Comparison of ENCODE assay signal across 8 cellular contexts in genomic region chr1:36305915-36306209, GRCh38. TPM values are rescaled to one million over a fixed set of nuclear protein-coding genes. Genes with fewer than 3 reads are reported as not detected.
DNase-seq lines count a peak whose midpoint lies in the region; ATAC-seq and TF ChIP-seq lines count a peak whose summit lies in the region.

No MANE protein-coding gene starts in this region.

- TF ChIP-seq POLR2A in heart left ventricle (IDR thresholded peaks at IDR 0.05) (no peak), upper lobe of left lung (IDR thresholded peaks at IDR 0.05) (no peak)

- H3K4me3 ChIP-seq in heart left ventricle, result peak overlapping the region in 8 of 12 donors; percentile 66 to 95 (median 88)
- H3K4me3 ChIP-seq in ascending aorta, result peak overlapping the region; percentile 84 to 88
- no peak overlapping the region for H3K4me3 ChIP-seq in mesendoderm (ENCODE audit: low read length)
- H3K4me3 ChIP-seq in upper lobe of left lung, result peak overlapping the region in 3 of 4 donors; percentile 77 to 90 (median 81)

- peaks cover 0 to 44% (median 40%) of the 10 kb centered on the region in 9 donors for H3K36me3 ChIP-seq in heart left ventricle
- H3K36me3 ChIP-seq in ascending aorta, result peaks cover 32 to 34% of the 10 kb centered on the region in 2 donors
- H3K36me3 ChIP-seq in mesendoderm (ENCODE audit: control insufficient read depth, insufficient read depth, low read length), result peaks cover 13% of the 10 kb centered on the region
- peaks cover 12 to 38% (median 33%) of the 10 kb centered on the region in 4 donors for H3K36me3 ChIP-seq in upper lobe of left lung

- H3K56ac ChIP-seq in mesendoderm (ENCODE audit: low read length), result peak overlapping the region; percentile 67

- H3K4ac ChIP-seq in mesendoderm (ENCODE audit: low read depth, low read length), result no peak overlapping the region

- H2BK120ac ChIP-seq in mesendoderm (ENCODE audit: low read depth, low read length), result no peak overlapping the region

- no peak overlapping the region for H4K8ac ChIP-seq in mesendoderm (ENCODE audit: low read depth, low read length)

- no peak overlapping the region for H3K23ac ChIP-seq in mesendoderm (ENCODE audit: low read length)

- H3K9me3 Mint-ChIP-seq in endothelial cell (ENCODE audit: unreplicated experiment), result no peaks in the 10 kb centered on the region

- intact Hi-C loops in heart left ventricle (cut with DNase I), result loop anchor here in 2 of 10 donors (5.0 kb wide), 2 partner anchors 61 to 116 kb away; no protein-coding TSS in a partner anchor
- intact Hi-C loops in cardiac septum (cut with DNase I), result loop anchor here (2.0 to 10.0 kb wide), 3 partner anchors 17 to 119 kb away; partner anchors contain the start of gene EVA1B
- intact Hi-C loops in ascending aorta (cut with DNase I), result no loop called here

- no peaks in the 10 kb centered on the region for H3K27me3 ChIP-seq in heart left ventricle
- no peaks in the 10 kb centered on the region for H3K27me3 ChIP-seq in ascending aorta
- H3K27me3 ChIP-seq in mesendoderm (ENCODE audit: insufficient read depth, low read length, poor library complexity), result no peaks in the 10 kb centered on the region
- no peaks in the 10 kb centered on the region for H3K27me3 ChIP-seq in upper lobe of left lung

- no peak overlapping the region for H3K27ac Mint-ChIP-seq in endothelial cell (ENCODE audit: unreplicated experiment)

- H3K79me2 ChIP-seq in mesendoderm (ENCODE audit: control insufficient read depth, insufficient read depth, low read length), result no peaks in the 10 kb centered on the region

- DNase-seq in heart left ventricle, result no peak
- no peak for DNase-seq in cardiac septum (ENCODE audit: low spot score)
- DNase-seq in ascending aorta (ENCODE audit: low spot score in 2 of 2), result no peak
- DNase-seq in mesendoderm, result no peak
- DNase-seq in upper lobe of left lung, result peak in 1 of 2 donors; percentile 53
- no peak for DNase-seq in stimulated activated CD4-positive, alpha-beta T cell treated with anti-CD3 and anti-CD28 coated beads, Interleukin-2, amount 100 ng/mL, for 48 hours
- no peak for DNase-seq in SIG-M5 (lab: John Stamatoyannopoulos, UW)
- DNase-seq in endothelial cell (ENCODE audit: low spot score), result no peak

- H3K27me3 Mint-ChIP-seq in endothelial cell (ENCODE audit: unreplicated experiment), result peaks cover 8% of the 10 kb centered on the region

- peak overlapping the region in 10 of 12 donors; percentile 67 to 87 (median 76) for H3K27ac ChIP-seq in heart left ventricle
- peak overlapping the region; percentile 66 to 69 for H3K27ac ChIP-seq in ascending aorta
- H3K27ac ChIP-seq in mesendoderm (ENCODE audit: low read depth, low read length), result peak overlapping the region; percentile 2
- peak overlapping the region; percentile 79 to 90 (median 86) for H3K27ac ChIP-seq in upper lobe of left lung

- TF ChIP-seq CTCF in heart left ventricle (IDR thresholded peaks at IDR 0.05) (no peak), ascending aorta (IDR thresholded peaks at IDR 0.05) (no peak), upper lobe of left lung (IDR thresholded peaks at IDR 0.05) (no peak), endothelial cell (IDR thresholded peaks at IDR 0.05; ENCODE audit: unreplicated experiment) (no peak)

- H2AK5ac ChIP-seq in mesendoderm (ENCODE audit: low read length), result no peak overlapping the region

- H3K79me1 ChIP-seq in mesendoderm (ENCODE audit: low read length), result peaks cover 6% of the 10 kb centered on the region

- H4K5ac ChIP-seq in mesendoderm (ENCODE audit: low read length), result no peak overlapping the region

- no peak overlapping the region for H3K4me3 Mint-ChIP-seq in endothelial cell (ENCODE audit: unreplicated experiment)

- H3K9me3 ChIP-seq in heart left ventricle, result no peaks in the 10 kb centered on the region
- no peaks in the 10 kb centered on the region for H3K9me3 ChIP-seq in ascending aorta
- H3K9me3 ChIP-seq in upper lobe of left lung, result no peaks in the 10 kb centered on the region

- no peak overlapping the region for H2BK15ac ChIP-seq in mesendoderm (replicated peaks; ENCODE audit: low read depth)

- peak overlapping the region; percentile 34 for H3K4me2 ChIP-seq in mesendoderm (ENCODE audit: low read length)

- peaks cover 30% of the 10 kb centered on the region for H3K36me3 Mint-ChIP-seq in endothelial cell (ENCODE audit: low read depth, unreplicated experiment)

- no peak for ATAC-seq in heart left ventricle
- ATAC-seq in upper lobe of left lung (ENCODE audit: low FRiP score in 2 of 2), result peak; percentile 1 to 52

- peaks cover 12% of the 10 kb centered on the region for H3K4me1 Mint-ChIP-seq in endothelial cell (ENCODE audit: unreplicated experiment)

- WGBS in heart left ventricle, 4 donors, result 64 to 75% (median 70%) methylated on average over 7 of the region's 7 CpGs
- WGBS in mesendoderm (ENCODE audit: extremely low coverage, insufficient coverage, low lambda C conversion rate), result no CpG with 5 or more reads among the region's 7 CpGs
- 57 to 72% methylated on average over 7 of the region's 7 CpGs for WGBS in upper lobe of left lung, 2 donors

- peak overlapping the region; percentile 53 for H3K9ac ChIP-seq in mesendoderm (ENCODE audit: low read length)

- peaks cover 0 to 24% (median 16%) of the 10 kb centered on the region in 12 donors for H3K4me1 ChIP-seq in heart left ventricle
- peaks cover 4 to 11% of the 10 kb centered on the region in 2 donors for H3K4me1 ChIP-seq in ascending aorta
- H3K4me1 ChIP-seq in mesendoderm (ENCODE audit: control insufficient read depth, low read depth, low read length), result peaks cover 5% of the 10 kb centered on the region
- H3K4me1 ChIP-seq in upper lobe of left lung, result peaks cover 13 to 27% (median 22%) of the 10 kb centered on the region in 4 donors

- H2BK5ac ChIP-seq in mesendoderm (ENCODE audit: low read length), result no peak overlapping the region

- no peak for TF ChIP-seq EP300 in upper lobe of left lung (IDR thresholded peaks at IDR 0.05)

- H3K18ac ChIP-seq in mesendoderm (ENCODE audit: low read length), result no peak overlapping the region

RNA-seq across cellular contexts. Expression of gene SH3D21, which starts 0.3 kb away (rescaled TPM):
- total RNA-seq in heart left ventricle, result 1 to 10 TPM in 5 of 9 donors, under 1 TPM in 4; 0.38 to 3.1 (median 1.4) TPM
- polyA plus RNA-seq in heart left ventricle, result 1 to 10 TPM in 1 of 2 donors, under 1 TPM in 1; 0.72 to 2.2 TPM
- 3.3 TPM for total RNA-seq in cardiac septum
- 1.3 TPM for total RNA-seq in ascending aorta
- polyA plus RNA-seq in mesendoderm (2013, experiment 1 of 2), result 2.9 TPM
- 3.2 TPM for polyA plus RNA-seq in mesendoderm (2013, experiment 2 of 2)
- 10 to 100 TPM in 3 of 6 donors, 1 to 10 TPM in 3; 4.4 to 65.0 (median 13.1) TPM for total RNA-seq in upper lobe of left lung
- total RNA-seq in endothelial cell (ENCODE audit: unreplicated experiment), result 4.8 TPM

RNA-seq across cellular contexts. Expression of gene EVA1B, which starts 17.6 kb away (rescaled TPM):
- total RNA-seq in heart left ventricle, result 10 to 100 TPM in 6 of 9 donors, 1 to 10 TPM in 3; 5.9 to 42.3 (median 10.8) TPM
- 10 to 100 TPM; 13.6 to 21.4 TPM for polyA plus RNA-seq in heart left ventricle
- 11.3 TPM for total RNA-seq in cardiac septum
- 251 TPM for total RNA-seq in ascending aorta
- polyA plus RNA-seq in mesendoderm (2013, experiment 1 of 2), result 8.1 TPM
- 7.6 TPM for polyA plus RNA-seq in mesendoderm (2013, experiment 2 of 2)
- total RNA-seq in upper lobe of left lung, result 10 to 100 TPM; 24.3 to 97.9 (median 36.6) TPM
- total RNA-seq in endothelial cell (ENCODE audit: unreplicated experiment), result 87.9 TPM

Comparison
In these comparisons a context has a peak if more than half of its experiments do, and no peak if none do; other contexts are left out.
1. ATAC-seq: peak in upper lobe of left lung (2 of 2); none in heart left ventricle (0 of 4).
2. H3K27ac ChIP-seq: peak in every context shown above with its lines; median percentile 86 in upper lobe of left lung; 76 in heart left ventricle; 68 in ascending aorta; 2 in mesendoderm.